In genomic region chr15:72648631-72649253, GRCh38 we compare ENCODE assay signal across 13 cellular contexts. TPM values are rescaled to one million over a fixed set of nuclear protein-coding genes. Genes with fewer than 3 reads are reported as not detected.
"Had no signal": no experiment of that assay in that cellular context is flagged by ENCODE, and none has a peak within 500 bp of the region (broad histone marks: within the 10 kb centered on the region; RNA-seq: fewer than 3 reads in every experiment).

No MANE protein-coding gene starts in this region.

RNA-seq across cellular contexts. Expression of gene GOLGA6B, which starts 5.8 kb away (rescaled TPM):
- total RNA-seq: activated CD4-positive, alpha-beta memory T cell treated with anti-CD3 and anti-CD28 coated beads, Interleukin-2, amount 10 ng/mL, durations not matched to agents 7 days and 5 days; activated CD4-positive, alpha-beta T cell treated with anti-CD3 and anti-CD28 coated beads for 36 hours; activated CD4-positive, alpha-beta T cell treated with anti-CD3 and anti-CD28 coated beads, Interleukin-2, amount 10 ng/mL, durations not matched to agents 7 days and 5 days; activated CD8-positive, alpha-beta memory T cell treated with anti-CD3 and anti-CD28 coated beads, Interleukin-2, amount 10 ng/mL, durations not matched to agents 7 days and 5 days; activated CD8-positive, alpha-beta T cell treated with anti-CD3 and anti-CD28 coated beads, Interleukin-2, amount 10 ng/mL, durations not matched to agents 7 days and 5 days; activated naive CD4-positive, alpha-beta T cell treated with anti-CD3 and anti-CD28 coated beads for 36 hours; activated naive CD8-positive, alpha-beta T cell treated with anti-CD3 and anti-CD28 coated beads for 36 hours; activated T-helper 2 cell treated with anti-CD3 and anti-CD28 coated beads, Interferon-gamma antibody, Interleukin-2, Interleukin-4, amounts not matched to agents 10 μg/mL and 5 μg/mL and 100 μg/mL, durations not matched to agents 14 hours and 24 hours and 36 hours; ascending aorta; bronchial epithelial cell; cerebellum had no signal
- polyA plus RNA-seq: adrenal gland, cardiac muscle cell had no signal

RNA-seq across cellular contexts. Expression of gene HIGD2B, which starts 37.2 kb away (rescaled TPM):
- total RNA-seq: activated CD4-positive, alpha-beta T cell treated with anti-CD3 and anti-CD28 coated beads for 36 hours; activated CD4-positive, alpha-beta T cell treated with anti-CD3 and anti-CD28 coated beads, Interleukin-2, amount 10 ng/mL, durations not matched to agents 7 days and 5 days; adrenal gland; ascending aorta; bronchial epithelial cell; cardiac muscle cell; cerebellum had no signal
- polyA plus RNA-seq: cardiac muscle cell had no signal
